Comparison of ENCODE assay signal across 26 cellular contexts in the genomic region with DNA sequence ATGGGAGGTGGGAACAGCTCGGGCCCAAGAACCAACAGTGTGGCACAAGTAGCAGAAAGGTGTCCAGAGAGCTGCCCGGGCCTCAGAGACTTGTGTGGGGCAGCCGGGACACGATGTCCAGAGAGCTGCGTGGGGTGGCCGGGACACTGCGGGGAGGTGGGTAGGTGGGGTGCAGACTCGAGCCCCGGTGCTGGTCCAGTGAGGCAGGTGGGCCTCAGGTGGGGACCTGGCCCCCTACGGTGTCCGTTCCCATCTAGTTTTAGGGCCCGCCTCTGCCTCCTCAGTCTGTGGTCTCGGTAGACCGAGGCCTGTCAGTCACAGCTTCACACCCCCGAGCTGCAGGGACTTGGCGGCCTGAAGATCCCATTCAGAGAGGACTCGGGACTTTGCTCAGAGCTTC.
"Had no signal": no experiment of that assay in that cellular context is flagged by ENCODE, and none has a peak within 500 bp of the region (broad histone marks: within the 10 kb centered on the region; RNA-seq: fewer than 3 reads in every experiment).

No MANE protein-coding gene starts in this region.

- H3K36me3 ChIP-seq: brain microvascular endothelial cell, SJSA1 had no signal

- H3K27me3 ChIP-seq: SJSA1 had no signal

- H3K27ac ChIP-seq: brain microvascular endothelial cell, PC-9, SJSA1 had no signal

- FAIRE-seq: TTC549 had no signal

- H2AFZ ChIP-seq: PC-9 had no signal

- H3K9me3 ChIP-seq: SJSA1, SK-N-SH had no signal

- H3K4me3 ChIP-seq: PC-9, SJSA1 had no signal

- ATAC-seq: activated CD8-positive, alpha-beta T cell treated with anti-CD3 and anti-CD28 coated beads for 36 hours; activated T-cell treated with anti-CD3 and anti-CD28 coated beads, Interleukin-2, amount 50 U/mL, for 72 hours; activated T-helper 17 cell treated with anti-CD3 and anti-CD28 coated beads, Interleukin-2, amount 50 U/mL, for 72 hours had no signal

- H3K4me1 ChIP-seq: SJSA1 had no signal

- H3K4me2 ChIP-seq: PC-9, SK-N-SH had no signal

- DNase-seq: activated CD4-positive, alpha-beta T cell treated with anti-CD3 and anti-CD28 coated beads, Interleukin-2, amount 10 ng/mL, durations not matched to agents 24 days and 14 days; activated CD4-positive, alpha-beta T cell treated with anti-CD3 and anti-CD28 coated beads, Interleukin-2, amount 50 U/mL, for 4 hours; activated CD8-positive, alpha-beta T cell treated with anti-CD3 and anti-CD28 coated beads for 36 hours; activated effector memory CD4-positive, alpha-beta T cell treated with anti-CD3 and anti-CD28 coated beads, Interleukin-2, amount 50 U/mL, for 16 hours; activated naive CD4-positive, alpha-beta T cell; activated naive CD4-positive, alpha-beta T cell treated with anti-CD3 and anti-CD28 coated beads, Interleukin-2, amount 50 U/mL, for 16 hours; activated naive CD8-positive, alpha-beta T cell treated with anti-CD3 and anti-CD28 coated beads for 36 hours; activated T-cell treated with anti-CD3 and anti-CD28 coated beads, Interleukin-2, amount 50 U/mL, for 1 hour; activated T-cell treated with anti-CD3 and anti-CD28 coated beads, Interleukin-2, amount 50 U/mL, for 72 hours; amniotic stem cell; brain microvascular endothelial cell; Karpas-422; KBM-7; NCI-H1105; NCI-H1436; NCI-H1694; NCI-H1930; NCI-H345; NCI-H524 treated with DMSO at 0.1 percent for 48 hours; NK-92 treated with Interleukin-12 subunit alpha and Interleukin-12 subunit beta, amount 100 ng/mL, for 24 hours; PC-9; SHP77 treated with DMSO at 0.1 percent for 48 hours; SK-N-SH had no signal

- H3K9ac ChIP-seq: SK-N-SH had no signal
